ENCODE assay signal across 8 cellular contexts in the genomic region with DNA sequence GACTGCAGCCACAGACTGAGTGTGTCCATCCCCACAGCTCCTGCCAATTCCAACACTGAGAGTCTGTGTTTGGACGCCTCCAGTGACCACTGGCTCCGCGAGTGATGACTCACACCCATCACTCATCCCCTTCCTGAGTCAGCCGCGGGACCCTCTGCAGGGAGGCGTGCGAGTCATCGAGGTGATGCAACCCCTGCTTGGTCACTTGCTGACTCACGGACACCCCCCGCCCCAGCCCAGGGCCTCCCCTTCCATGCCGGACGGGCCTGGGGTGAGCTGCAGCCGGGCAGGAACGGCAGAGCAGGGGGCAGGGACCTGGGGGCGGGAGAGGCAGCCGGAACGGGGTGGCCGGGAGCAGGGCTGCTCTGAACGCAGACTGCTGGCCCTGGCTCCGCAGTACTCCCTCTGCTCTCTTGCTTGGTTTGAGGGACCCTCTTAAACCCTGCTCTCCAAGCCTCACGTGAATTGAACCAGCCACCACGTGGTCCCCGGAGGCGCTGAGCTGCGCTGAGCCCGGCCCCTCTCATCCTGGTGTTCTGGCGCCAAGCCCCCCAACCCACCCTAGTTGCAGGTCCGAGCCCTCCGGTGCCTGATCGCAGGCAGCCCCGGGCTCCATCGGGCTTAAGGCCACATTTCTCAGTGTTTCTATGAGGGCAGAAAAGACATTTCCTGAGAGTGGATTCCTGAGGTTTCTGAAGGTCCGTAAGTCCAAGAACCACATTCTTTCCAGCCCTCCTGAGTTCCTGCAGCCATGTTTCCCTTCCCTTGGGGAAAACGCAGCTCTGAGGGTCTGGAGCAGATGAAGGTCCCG. TPM values are rescaled to one million over a fixed set of nuclear protein-coding genes. Genes with fewer than 3 reads are reported as not detected.
DNase-seq lines count a peak whose midpoint lies in the region; ATAC-seq, FAIRE-seq and TF ChIP-seq lines count a peak whose summit lies in the region.

No MANE protein-coding gene starts in this region.

- no peak for TF ChIP-seq POLR2A in ovary (IDR thresholded peaks at IDR 0.05)

- no peak for TF ChIP-seq EP300 in ovary (IDR thresholded peaks at IDR 0.05)

- no peak for ATAC-seq in GM21390 (IDR thresholded peaks at IDR 0.05; ENCODE audit: unreplicated experiment)

- no peak for FAIRE-seq in frontal cortex (lab: Jason Lieb, UNC)

- intact Hi-C loops in ovary (cut with DNase I), result no loop called here

- peak overlapping the region; percentile 24 for H3K4me3 ChIP-seq in ovary

- TF ChIP-seq CTCF in VCaP (conservative IDR thresholded peaks at IDR 0.05) (no peak), ovary (IDR thresholded peaks at IDR 0.05) (no peak)

- H3K36me3 ChIP-seq in ovary, result no peaks in the 10 kb centered on the region

- H3K9me3 ChIP-seq in ovary, result no peaks in the 10 kb centered on the region

- peak overlapping the region; percentile 42; the same call in 1 of the 2 replicates for H3K27ac ChIP-seq in VCaP
- H3K27ac ChIP-seq in ovary, result peak overlapping the region; percentile 9 to 38

- peaks cover 35% of the 10 kb centered on the region for H3K4me1 ChIP-seq in ovary (ENCODE audit: insufficient read depth)

- whole genome bisulfite sequencing in ovary, 3 donors, result 8 to 11% (median 10%) methylated on average over 34 to 35 of the region's 35 CpGs

- no peaks in the 10 kb centered on the region for H3K27me3 ChIP-seq in ovary

- DNase-seq in activated gamma-delta T cell treated with anti-CD3 and anti-CD28 coated beads, Interleukin-2, amount 50 U/mL, for 16 hours (ENCODE audit: low read depth), result peak; percentile 9
- DNase-seq in activated gamma-delta T cell (lab: John Stamatoyannopoulos, UW) (no peak), frontal cortex (ENCODE audit: low spot score in 2 of 2) (peak; percentile 69 to 79), ovary (peak; percentile 84 to 97 (median 89)), NCI-H748 (lab: John Stamatoyannopoulos, UW; ENCODE audit: unreplicated experiment) (no peak), NCI-H2171 treated with DMSO at 0.1 percent for 48 hours (lab: John Stamatoyannopoulos, UW) (no peak)

RNA-seq across cellular contexts. Expression of gene FGFRL1, which starts 32.4 kb away (rescaled TPM):
- total RNA-seq in frontal cortex (2.0 TPM), ovary (10 to 100 TPM; 23.4 to 59.1 (median 40.2) TPM)
- 10 to 100 TPM; 29.5 to 29.6 TPM for polyA plus RNA-seq in ovary

RNA-seq across cellular contexts. Expression of gene SLC26A1, which starts 50.7 kb away (rescaled TPM):
- 2.0 TPM for total RNA-seq in frontal cortex
- total RNA-seq in ovary, result 1 to 10 TPM in 1 of 7 donors, under 1 TPM in 5, not detected in 1; 0.10 to 1.1 (median 0.21) TPM
- under 1 TPM; 0.28 to 0.36 TPM for polyA plus RNA-seq in ovary

RNA-seq across cellular contexts. Expression of gene IDUA, which starts 57.0 kb away (rescaled TPM):
- 6.1 TPM for total RNA-seq in frontal cortex
- 10 to 100 TPM; 13.9 to 49.1 (median 33.9) TPM for total RNA-seq in ovary
- polyA plus RNA-seq in ovary, result 10 to 100 TPM in 1 of 2 donors, 1 to 10 TPM in 1; 3.1 to 17.2 TPM

Comparison
In these comparisons a context has a peak if more than half of its experiments do, and no peak if none do; other contexts are left out.
1. DNase-seq: peak in activated gamma-delta T cell treated with anti-CD3 and anti-CD28 coated beads, Interleukin-2, amount 50 U/mL, for 16 hours (single experiment), frontal cortex (2 of 2) and ovary (5 of 5); none in activated gamma-delta T cell (single experiment), NCI-H748 (single experiment) and NCI-H2171 treated with DMSO at 0.1 percent for 48 hours (single experiment).